Comparison of ENCODE assay signal across 1 cellular context in the genomic region with DNA sequence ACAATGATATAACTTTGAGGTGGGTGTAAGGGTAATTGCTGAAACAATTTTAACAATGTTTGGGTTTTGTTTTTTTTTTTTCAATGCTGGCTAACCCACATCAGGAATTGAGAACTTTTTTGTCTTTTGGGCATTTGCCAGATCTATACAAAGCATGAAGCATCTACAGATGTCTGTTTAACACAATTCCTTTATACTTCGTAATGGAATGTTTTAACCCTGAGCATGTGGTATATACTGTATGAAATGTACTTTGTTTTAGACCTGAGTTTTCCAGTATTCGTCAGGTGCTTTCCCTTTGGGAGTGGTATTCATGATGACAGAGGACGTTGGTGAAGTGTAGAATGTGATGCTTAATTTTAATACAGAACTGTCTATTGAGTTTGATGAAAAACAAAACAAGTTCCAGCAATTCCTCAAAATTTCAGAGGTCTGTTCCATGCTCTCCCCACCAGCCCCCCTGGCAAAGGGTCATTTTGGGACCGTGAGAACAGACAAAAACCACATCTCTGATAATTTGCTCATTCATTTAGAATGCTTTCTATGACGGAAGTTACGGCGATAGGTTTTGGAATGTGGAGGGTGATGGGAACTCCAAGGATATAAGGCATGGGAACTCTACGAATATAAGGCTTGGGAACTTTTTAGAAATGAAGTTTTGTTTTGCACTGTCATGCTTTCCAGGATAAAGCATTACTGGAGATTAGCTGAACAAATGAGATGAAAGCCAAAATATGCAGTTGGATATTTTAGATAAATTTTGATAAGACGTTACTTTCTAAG.
TF ChIP-seq lines count a peak whose summit lies in the region.

No MANE protein-coding gene starts in this region.

TF ChIP-seq in HCT116, 20 proteins besides CTCF, POLR2A, EP300 and RAD21:
- TF ChIP-seq, protein P1, sequence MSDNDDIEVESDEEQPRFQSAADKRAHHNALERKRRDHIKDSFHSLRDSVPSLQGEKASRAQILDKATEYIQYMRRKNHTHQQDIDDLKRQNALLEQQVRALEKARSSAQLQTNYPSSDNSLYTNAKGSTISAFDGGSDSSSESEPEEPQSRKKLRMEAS (IDR thresholded peaks at IDR 0.05), result no peak
- TF ChIP-seq EZH2phosphoT487 (IDR thresholded peaks at IDR 0.05; ENCODE audit: borderline replicate concordance) (no peak), EZH2 (IDR thresholded peaks at IDR 0.05) (no peak), FOSL1 (IDR thresholded peaks at IDR 0.05; ENCODE audit: low read depth) (no peak), TCF7L2 (IDR thresholded peaks at IDR 0.05; ENCODE audit: borderline replicate concordance, extremely low read depth, insufficient read depth, insufficient read length) (no peak), ELF1 (IDR thresholded peaks at IDR 0.05; ENCODE audit: borderline replicate concordance, low read depth) (no peak), ZNF274 (IDR thresholded peaks at IDR 0.05; ENCODE audit: low read depth, low read length) (no peak), CBX3 (IDR thresholded peaks at IDR 0.05; ENCODE audit: low read depth) (no peak), SRF (IDR thresholded peaks at IDR 0.05; ENCODE audit: low read depth) (no peak), CEBPB (IDR thresholded peaks at IDR 0.05; ENCODE audit: low read depth) (no peak), YY1 (IDR thresholded peaks at IDR 0.05; ENCODE audit: extremely low read depth, insufficient replicate concordance, low read depth, low read length) (no peak), SIN3A (IDR thresholded peaks at IDR 0.05; ENCODE audit: low read depth) (no peak), JUND (IDR thresholded peaks at IDR 0.05) (no peak), SP1 (IDR thresholded peaks at IDR 0.05; ENCODE audit: low read depth) (no peak)
- TF ChIP-seq, protein P2, sequence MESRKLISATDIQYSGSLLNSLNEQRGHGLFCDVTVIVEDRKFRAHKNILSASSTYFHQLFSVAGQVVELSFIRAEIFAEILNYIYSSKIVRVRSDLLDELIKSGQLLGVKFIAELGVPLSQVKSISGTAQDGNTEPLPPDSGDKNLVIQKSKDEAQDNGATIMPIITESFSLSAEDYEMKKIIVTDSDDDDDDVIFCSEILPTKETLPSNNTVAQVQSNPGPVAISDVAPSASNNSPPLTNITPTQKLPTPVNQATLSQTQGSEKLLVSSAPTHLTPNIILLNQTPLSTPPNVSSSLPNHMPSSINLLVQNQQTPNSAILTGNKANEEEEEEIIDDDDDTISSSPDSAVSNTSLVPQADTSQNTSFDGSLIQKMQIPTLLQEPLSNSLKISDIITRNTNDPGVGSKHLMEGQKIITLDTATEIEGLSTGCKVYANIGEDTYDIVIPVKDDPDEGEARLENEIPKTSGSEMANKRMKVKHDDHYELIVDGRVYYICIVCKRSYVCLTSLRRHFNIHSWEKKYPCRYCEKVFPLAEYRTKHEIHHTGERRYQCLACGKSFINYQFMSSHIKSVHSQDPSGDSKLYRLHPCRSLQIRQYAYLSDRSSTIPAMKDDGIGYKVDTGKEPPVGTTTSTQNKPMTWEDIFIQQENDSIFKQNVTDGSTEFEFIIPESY (IDR thresholded peaks at IDR 0.05; ENCODE audit: extremely low read depth, insufficient replicate concordance, low read length), result no peak
- TF ChIP-seq, protein P3, sequence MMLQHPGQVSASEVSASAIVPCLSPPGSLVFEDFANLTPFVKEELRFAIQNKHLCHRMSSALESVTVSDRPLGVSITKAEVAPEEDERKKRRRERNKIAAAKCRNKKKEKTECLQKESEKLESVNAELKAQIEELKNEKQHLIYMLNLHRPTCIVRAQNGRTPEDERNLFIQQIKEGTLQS (IDR thresholded peaks at IDR 0.05), result no peak
